ENCODE assay signal across 8 cellular contexts in the genomic region with DNA sequence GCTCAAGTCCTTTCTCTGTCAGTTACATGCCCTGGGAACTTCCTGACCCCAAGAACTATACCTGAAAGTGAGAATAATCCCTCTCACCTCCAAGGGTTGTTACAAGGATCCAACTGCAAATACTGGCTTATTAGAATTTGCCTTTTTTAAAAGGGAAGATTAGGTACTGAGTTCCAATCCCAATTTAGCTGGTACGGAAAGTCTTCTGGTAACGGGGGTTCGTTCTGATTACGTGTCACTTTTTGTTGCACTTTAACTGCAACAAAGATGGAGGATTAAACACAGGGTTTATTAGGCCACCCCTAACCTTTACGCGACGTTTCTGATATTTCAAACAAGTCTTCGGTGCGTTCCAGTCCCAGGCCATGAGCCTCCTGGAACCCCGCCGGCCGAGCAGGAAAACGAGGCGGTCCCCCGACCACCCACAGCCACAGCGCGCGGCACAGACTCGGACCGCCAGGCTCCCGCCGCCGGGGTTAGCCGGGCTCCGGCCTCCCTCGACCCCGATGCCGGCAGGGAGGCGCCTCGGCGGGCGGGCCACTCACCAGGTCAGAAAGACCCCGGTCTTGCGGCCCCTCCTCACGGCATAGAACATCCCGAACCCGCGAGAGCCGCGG. TPM values are rescaled to one million over a fixed set of nuclear protein-coding genes. Genes with fewer than 3 reads are reported as not detected.
DNase-seq lines count a peak whose midpoint lies in the region; ATAC-seq, FAIRE-seq and TF ChIP-seq lines count a peak whose summit lies in the region.

No MANE protein-coding gene starts in this region.

- no peaks in the 10 kb centered on the region for H3K27me3 ChIP-seq in AG04450 (ENCODE audit: control insufficient read depth, insufficient read depth, low read length)
- no peaks in the 10 kb centered on the region for H3K27me3 ChIP-seq in thyroid gland

- no peak for TF ChIP-seq POLR2A in thyroid gland (IDR thresholded peaks at IDR 0.05)

- H3K4me1 Mint-ChIP-seq in activated naive CD8-positive, alpha-beta T cell treated with anti-CD3 and anti-CD28 coated beads, Interleukin-2, amount 10 ng/mL, durations not matched to agents 7 days and 5 days, result peaks cover 23% of the 10 kb centered on the region

- TF ChIP-seq CTCF in AG04450 (IDR thresholded peaks at IDR 0.05; ENCODE audit: low read depth, low read length) (no peak), kidney (IDR thresholded peaks at IDR 0.05; ENCODE audit: borderline replicate concordance, extremely low read depth, insufficient read depth) (no peak), thyroid gland (IDR thresholded peaks at IDR 0.05) (no peak)

- WGBS in thyroid gland, 2 donors, result 0 to 1% methylated on average over 15 to 26 of the region's 40 CpGs

- H3K9me3 Mint-ChIP-seq in activated naive CD8-positive, alpha-beta T cell treated with anti-CD3 and anti-CD28 coated beads, Interleukin-2, amount 10 ng/mL, durations not matched to agents 7 days and 5 days, result no peaks in the 10 kb centered on the region

- DNase-seq in AG04450 (ENCODE audit: low read depth, low spot score), result no peak
- no peak for DNase-seq in activated naive CD8-positive, alpha-beta T cell treated with anti-CD3 and anti-CD28 coated beads, Interleukin-2, amount 10 ng/mL, durations not matched to agents 7 days and 5 days
- no peak for DNase-seq in kidney
- DNase-seq in thyroid gland, result no peak
- DNase-seq in pons (ENCODE audit: low spot score), result no peak
- DNase-seq in activated CD4-positive, alpha-beta T cell treated with anti-CD3 and anti-CD28 coated beads, Interleukin-2, amount 50 U/mL, for 4 hours, result no peak

- FAIRE-seq in kidney (lab: Jason Lieb, UNC), result no peak

- peaks cover 0 to 4% of the 10 kb centered on the region in 2 donors for H3K4me1 ChIP-seq in kidney (ENCODE audit: control insufficient read depth in 1 of 2, insufficient read depth in 1 of 2, low read depth in 1 of 2, low read length in 2 of 2)
- H3K4me1 ChIP-seq in thyroid gland, result peaks cover 12 to 20% of the 10 kb centered on the region in 2 donors

- H3K9me3 ChIP-seq in AG04450 (ENCODE audit: control insufficient read depth, insufficient read depth, low read length) (no peaks in the 10 kb centered on the region; the same call in 1 of the 2 replicates), kidney (ENCODE audit: control insufficient read depth in 1 of 2, low read length in 2 of 2) (no peaks in the 10 kb centered on the region), thyroid gland (no peaks in the 10 kb centered on the region)

- intact Hi-C loops in kidney (cut with DNase I) (no loop called here), thyroid gland (cut with DNase I) (loop anchor here (10.0 kb wide), 1 partner anchor 97 kb away; the partner anchor contains the start of gene ALLC)

- peak overlapping the region; percentile 21 to 93 for H3K9ac ChIP-seq in kidney (ENCODE audit: low read length in 2 of 2)

- H3K27me3 Mint-ChIP-seq in activated naive CD8-positive, alpha-beta T cell treated with anti-CD3 and anti-CD28 coated beads, Interleukin-2, amount 10 ng/mL, durations not matched to agents 7 days and 5 days, result no peaks in the 10 kb centered on the region

- H3K4me3 Mint-ChIP-seq in activated naive CD8-positive, alpha-beta T cell treated with anti-CD3 and anti-CD28 coated beads, Interleukin-2, amount 10 ng/mL, durations not matched to agents 7 days and 5 days, result peak overlapping the region; percentile 90

- POLR2A ChIA-PET in AG04450 (lab: Yijun Ruan, JAX), result interaction anchor here (0.6 to 2.0 kb wide), 18 partner anchors 8 to 180 kb away, joined by 3 to 14 read pairs (median 6); partner anchors contain the start of genes ADI1, EIPR1 and RPS7
- POLR2A ChIA-PET in activated naive CD8-positive, alpha-beta T cell treated with anti-CD3 and anti-CD28 coated beads, Interleukin-2, amount 10 ng/mL, durations not matched to agents 7 days and 5 days (lab: Charles Lee), result interaction anchor here (1.0 to 3.3 kb wide), 13 partner anchors 13 to 200 kb away, joined by 3 to 31 read pairs (median 6); partner anchors contain the start of genes ADI1, EIPR1, RPS7 and TRAPPC12

- H3K27ac Mint-ChIP-seq in activated naive CD8-positive, alpha-beta T cell treated with anti-CD3 and anti-CD28 coated beads, Interleukin-2, amount 10 ng/mL, durations not matched to agents 7 days and 5 days, result peak overlapping the region; percentile 93

- peaks cover 8 to 18% of the 10 kb centered on the region in 2 donors for H3K36me3 ChIP-seq in kidney (ENCODE audit: control insufficient read depth in 1 of 2, insufficient read depth in 2 of 2, low read length in 2 of 2)
- H3K36me3 ChIP-seq in thyroid gland, result peaks cover 26 to 30% of the 10 kb centered on the region in 2 donors

- ATAC-seq in GM19372 (IDR thresholded peaks at IDR 0.05; ENCODE audit: low read depth, unreplicated experiment) (peak; percentile 31), HG03378 (IDR thresholded peaks at IDR 0.05; ENCODE audit: unreplicated experiment) (peak; percentile 27)
- peak; percentile 27 for ATAC-seq in activated naive CD8-positive, alpha-beta T cell treated with anti-CD3 and anti-CD28 coated beads, Interleukin-2, amount 10 ng/mL, durations not matched to agents 7 days and 5 days (ENCODE audit: low read depth)

- peak overlapping the region; percentile 88 for H3K4me3 ChIP-seq in AG04450 (ENCODE audit: low read depth, low read length)
- H3K4me3 ChIP-seq in kidney (ENCODE audit: low read length in 2 of 2), result peak overlapping the region; percentile 88 to 95
- H3K4me3 ChIP-seq in thyroid gland (replicated peaks in 1 of 3), result peak overlapping the region; percentile 80 to 93 (median 81)

- H3K27ac ChIP-seq in AG04450 (ENCODE audit: low read depth, low read length), result peak overlapping the region; percentile 91
- H3K27ac ChIP-seq in kidney (ENCODE audit: low read depth in 2 of 2, low read length in 2 of 2), result peak overlapping the region; percentile 62 to 88
- peak overlapping the region; percentile 53 to 88 (median 84) for H3K27ac ChIP-seq in thyroid gland

- H3K36me3 Mint-ChIP-seq in activated naive CD8-positive, alpha-beta T cell treated with anti-CD3 and anti-CD28 coated beads, Interleukin-2, amount 10 ng/mL, durations not matched to agents 7 days and 5 days, result peaks cover 12% of the 10 kb centered on the region

- CTCF ChIA-PET in AG04450 (lab: Charles Lee), result interaction anchor here (1.2 kb wide), 1 partner anchor 21 kb away, joined by 3 read pairs; no protein-coding TSS in a partner anchor

RNA-seq across cellular contexts. Expression of gene RNASEH1, which starts 0.4 kb away (rescaled TPM):
- polyA plus RNA-seq in AG04450 (2011; rRNA removed) (23.7 and 26.2 TPM in 2 replicates), kidney (ENCODE audit: insufficient read depth, low read depth, low replicate concordance) (6.8 TPM)
- polyA minus RNA-seq in AG04450 (2011; rRNA and poly(A)+ RNA removed), result 12.5 and 13.3 TPM in 2 replicates
- total RNA-seq in activated naive CD8-positive, alpha-beta T cell treated with anti-CD3 and anti-CD28 coated beads, Interleukin-2, amount 10 ng/mL, durations not matched to agents 7 days and 5 days, result 10 to 100 TPM; 24.7 to 24.9 TPM
- total RNA-seq in kidney (21.1 TPM), thyroid gland (10 to 100 TPM; 13.3 to 23.1 (median 19.2) TPM)

RNA-seq across cellular contexts. Expression of gene RPS7, which starts 17.4 kb away (rescaled TPM):
- polyA plus RNA-seq in AG04450 (2011; rRNA removed) (1,954 and 2,256 TPM in 2 replicates), kidney (ENCODE audit: insufficient read depth, low read depth, low replicate concordance) (1,826 TPM)
- 224 and 229 TPM in 2 replicates for polyA minus RNA-seq in AG04450 (2011; rRNA and poly(A)+ RNA removed)
- total RNA-seq in activated naive CD8-positive, alpha-beta T cell treated with anti-CD3 and anti-CD28 coated beads, Interleukin-2, amount 10 ng/mL, durations not matched to agents 7 days and 5 days, result 1,000 to 10,000 TPM; 1,215 to 1,237 TPM
- total RNA-seq in kidney (992 TPM), thyroid gland (1,000 to 10,000 TPM; 1,809 to 3,387 (median 2,120) TPM)

RNA-seq across cellular contexts. Expression of gene COLEC11, which starts 37.2 kb away (rescaled TPM):
- polyA plus RNA-seq in AG04450 (2011; rRNA removed), result 0.68 and 0.73 TPM in 2 replicates
- 0.18 TPM in 1 of 2 replicates, not detected in the other for polyA minus RNA-seq in AG04450 (2011; rRNA and poly(A)+ RNA removed)
- total RNA-seq in activated naive CD8-positive, alpha-beta T cell treated with anti-CD3 and anti-CD28 coated beads, Interleukin-2, amount 10 ng/mL, durations not matched to agents 7 days and 5 days, result under 1 TPM; 0.39 to 0.77 TPM
- 7.6 TPM for total RNA-seq in kidney
- polyA plus RNA-seq in kidney (ENCODE audit: insufficient read depth, low read depth, low replicate concordance), result 34.6 TPM
- 10 to 100 TPM in 2 of 4 donors, 1 to 10 TPM in 2; 2.8 to 20.5 (median 9.1) TPM for total RNA-seq in thyroid gland

RNA-seq across cellular contexts. Expression of gene ADI1, which starts 38.4 kb away (rescaled TPM):
- polyA plus RNA-seq in AG04450 (2011; rRNA removed) (66.3 and 71.4 TPM in 2 replicates), kidney (ENCODE audit: insufficient read depth, low read depth, low replicate concordance) (236 TPM)
- polyA minus RNA-seq in AG04450 (2011; rRNA and poly(A)+ RNA removed), result 27.2 and 28.8 TPM in 2 replicates
- 10 to 100 TPM; 16.6 to 19.5 TPM for total RNA-seq in activated naive CD8-positive, alpha-beta T cell treated with anti-CD3 and anti-CD28 coated beads, Interleukin-2, amount 10 ng/mL, durations not matched to agents 7 days and 5 days
- total RNA-seq in kidney (74.0 TPM), thyroid gland (10 to 100 TPM; 35.9 to 65.1 (median 59.2) TPM)
